In the genomic region with DNA sequence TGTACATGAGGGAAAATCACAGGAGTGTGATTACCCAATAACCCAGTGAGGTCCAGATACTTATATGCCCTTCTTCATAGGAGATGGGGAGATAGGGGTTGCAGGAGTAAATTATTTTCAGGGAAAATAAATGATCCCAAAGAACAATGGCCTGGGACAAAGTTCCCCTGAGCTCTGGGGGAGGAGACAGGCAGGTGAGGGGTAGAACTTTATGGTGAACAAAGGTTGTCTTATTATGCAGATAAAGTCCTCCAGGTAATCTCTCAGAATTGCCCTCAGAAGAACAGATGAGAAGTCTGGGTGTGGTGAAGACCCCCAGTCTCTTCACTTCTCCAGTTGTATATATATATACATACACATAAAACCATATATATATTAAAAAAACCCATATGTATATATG, we compare ENCODE assay signal across 19 cellular contexts.
"Had no signal": no experiment of that assay in that cellular context is flagged by ENCODE, and none has a peak within 500 bp of the region (broad histone marks: within the 10 kb centered on the region; RNA-seq: fewer than 3 reads in every experiment).

No MANE protein-coding gene starts in this region.

- ATAC-seq: foreskin keratinocyte, gastroesophageal sphincter, heart left ventricle, left lung, left ventricle myocardium superior, lower lobe of right lung had no signal

- H3K27me3 ChIP-seq: esophagus muscularis mucosa, foreskin keratinocyte, gastroesophageal sphincter, heart left ventricle, hepatocyte, left lung had no signal

- H3K4me1 ChIP-seq: esophagus muscularis mucosa, gastroesophageal sphincter, heart left ventricle, left lung, lower lobe of right lung had no signal

- H3K27ac ChIP-seq: coronary artery, dorsolateral prefrontal cortex, esophagus muscularis mucosa, foreskin keratinocyte, gastroesophageal sphincter, heart left ventricle, hepatocyte, left lung, lower lobe of right lung had no signal

- DNase-seq: dermis blood vessel endothelial cell; dorsolateral prefrontal cortex; effector CD4-positive, alpha-beta T cell; effector memory CD4-positive, alpha-beta T cell; foreskin keratinocyte; heart left ventricle; hypothalamus; immature natural killer cell; islet precursor cell; kidney; kidney glomerular epithelial cell; left lung; left ventricle myocardium superior; lower lobe of right lung; mesenchymal stem cell had no signal

- H3K9me3 ChIP-seq: esophagus muscularis mucosa, gastroesophageal sphincter, heart left ventricle, left lung, lower lobe of right lung had no signal

- H3K36me3 ChIP-seq: esophagus muscularis mucosa, gastroesophageal sphincter, heart left ventricle, left lung, lower lobe of right lung had no signal

- H3K4me3 ChIP-seq: coronary artery, dorsolateral prefrontal cortex, esophagus muscularis mucosa, gastroesophageal sphincter, heart left ventricle, hepatocyte, left lung, lower lobe of right lung had no signal
